ENCODE assay signal across 1 cellular context in the genomic region with DNA sequence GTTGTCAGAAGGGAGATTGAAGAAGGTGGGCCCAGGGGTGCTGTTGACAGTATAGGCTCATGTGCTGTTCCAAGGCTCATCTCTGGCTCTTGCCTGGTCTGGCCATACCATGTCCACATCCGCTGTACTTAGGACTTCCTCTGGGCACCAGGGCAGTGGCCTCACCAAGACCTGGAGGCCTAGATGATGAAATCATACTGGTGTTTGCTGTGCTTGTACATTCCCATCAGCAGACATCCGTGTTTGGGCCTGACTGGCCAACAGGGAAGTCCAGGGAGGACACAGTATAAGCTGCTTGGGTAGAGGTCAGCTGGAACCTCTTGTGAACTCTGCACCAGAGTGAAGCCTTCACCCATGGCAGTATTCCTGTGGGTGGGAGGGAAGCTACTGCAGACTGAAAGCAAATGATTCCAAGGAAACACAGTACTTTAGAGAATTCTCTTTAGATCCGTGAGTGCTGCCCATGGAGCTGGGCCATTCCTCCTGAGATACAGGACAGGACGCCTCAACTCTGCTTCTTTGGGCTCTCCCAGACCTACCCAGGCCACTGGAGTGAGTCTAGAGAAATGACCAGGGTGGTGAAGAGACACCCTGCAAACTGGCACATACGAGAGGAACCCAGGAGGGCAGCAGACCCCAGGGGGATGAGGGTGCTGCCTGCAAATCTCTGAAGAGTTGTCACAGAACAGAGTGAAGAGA.
A peak's percentile ranks its signal among the peaks of the same experiment; 100 is the strongest.
TF ChIP-seq lines count a peak whose summit lies in the region.

No MANE protein-coding gene starts in this region.

TF ChIP-seq in HepG2, 621 proteins besides CTCF, POLR2A, EP300 and RAD21 (continued from another document):
- TF ChIP-seq, protein P1, sequence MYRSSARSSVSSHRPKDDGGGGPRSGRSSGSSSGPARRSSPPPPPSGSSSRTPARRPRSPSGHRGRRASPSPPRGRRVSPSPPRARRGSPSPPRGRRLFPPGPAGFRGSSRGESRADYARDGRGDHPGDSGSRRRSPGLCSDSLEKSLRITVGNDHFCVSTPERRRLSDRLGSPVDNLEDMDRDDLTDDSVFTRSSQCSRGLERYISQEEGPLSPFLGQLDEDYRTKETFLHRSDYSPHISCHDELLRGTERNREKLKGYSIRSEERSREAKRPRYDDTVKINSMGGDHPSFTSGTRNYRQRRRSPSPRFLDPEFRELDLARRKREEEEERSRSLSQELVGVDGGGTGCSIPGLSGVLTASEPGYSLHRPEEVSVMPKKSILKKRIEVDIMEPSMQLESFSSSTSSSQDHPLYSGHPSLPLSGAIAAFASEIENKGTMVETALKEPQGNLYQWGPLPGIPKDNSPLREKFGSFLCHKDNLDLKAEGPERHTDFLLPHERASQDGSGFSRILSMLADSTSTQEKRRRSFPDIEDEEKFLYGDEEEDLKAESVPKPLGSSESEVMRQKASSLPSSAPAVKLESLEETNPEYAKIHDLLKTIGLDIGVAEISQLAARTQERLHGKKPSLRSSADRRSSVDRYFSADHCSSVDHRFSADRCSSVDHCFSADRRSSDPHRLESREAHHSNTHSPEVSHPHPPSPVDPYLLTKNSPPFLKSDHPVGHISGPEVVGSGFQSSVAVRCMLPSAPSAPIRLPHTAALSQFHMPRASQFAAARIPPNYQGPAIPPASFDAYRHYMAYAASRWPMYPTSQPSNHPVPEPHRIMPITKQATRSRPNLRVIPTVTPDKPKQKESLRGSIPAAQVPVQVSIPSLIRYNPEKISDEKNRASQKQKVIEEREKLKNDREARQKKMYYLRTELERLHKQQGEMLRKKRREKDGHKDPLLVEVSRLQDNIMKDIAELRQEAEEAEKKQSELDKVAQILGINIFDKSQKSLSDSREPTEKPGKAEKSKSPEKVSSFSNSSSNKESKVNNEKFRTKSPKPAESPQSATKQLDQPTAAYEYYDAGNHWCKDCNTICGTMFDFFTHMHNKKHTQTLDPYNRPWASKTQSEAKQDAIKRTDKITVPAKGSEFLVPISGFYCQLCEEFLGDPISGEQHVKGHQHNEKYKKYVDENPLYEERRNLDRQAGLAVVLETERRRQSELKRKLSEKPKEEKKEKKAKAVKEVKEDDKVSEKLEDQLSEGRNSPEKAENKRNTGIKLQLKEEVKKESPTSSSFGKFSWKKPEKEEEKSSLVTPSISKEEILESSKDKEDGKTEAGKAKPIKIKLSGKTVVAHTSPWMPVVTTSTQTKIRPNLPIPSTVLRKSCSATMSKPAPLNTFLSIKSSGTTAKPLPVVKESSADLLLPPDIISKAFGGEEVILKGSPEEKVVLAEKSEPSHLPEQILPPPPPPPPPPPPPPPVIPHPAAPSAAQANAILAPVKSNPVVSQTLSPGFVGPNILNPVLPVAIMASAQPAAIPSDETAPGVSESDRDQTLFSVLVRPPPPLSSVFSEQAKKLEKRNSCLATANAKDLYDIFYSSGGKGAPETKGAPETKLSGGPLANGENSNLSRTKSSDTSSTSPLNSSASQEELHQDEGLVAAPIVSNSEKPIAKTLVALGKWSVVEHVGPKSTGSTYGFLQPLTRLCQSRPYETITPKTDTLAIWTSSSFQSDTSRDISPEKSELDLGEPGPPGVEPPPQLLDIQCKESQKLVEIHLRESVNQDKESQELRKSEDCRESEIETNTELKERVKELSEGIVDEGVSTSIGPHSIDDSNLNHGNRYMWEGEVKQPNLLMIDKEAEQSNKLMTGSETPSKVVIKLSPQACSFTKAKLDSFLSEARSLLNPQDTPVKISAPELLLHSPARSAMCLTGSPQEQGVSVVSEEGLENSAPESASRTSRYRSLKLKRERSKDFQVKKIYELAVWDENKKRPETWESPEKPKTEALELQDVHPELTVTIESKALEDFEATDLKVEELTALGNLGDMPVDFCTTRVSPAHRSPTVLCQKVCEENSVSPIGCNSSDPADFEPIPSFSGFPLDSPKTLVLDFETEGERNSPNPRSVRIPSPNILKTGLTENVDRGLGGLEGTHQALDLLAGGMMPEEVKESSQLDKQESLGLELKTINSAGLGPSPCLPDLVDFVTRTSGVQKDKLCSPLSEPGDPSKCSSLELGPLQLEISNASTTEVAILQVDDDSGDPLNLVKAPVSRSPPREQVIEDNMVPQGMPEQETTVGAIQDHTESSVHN (CRISPR knock-in tag; IDR thresholded peaks at IDR 0.05) = peak; percentile 77; the same call in 1 of the 2 replicates
- TF ChIP-seq ZNF329 (CRISPR knock-in tag; IDR thresholded peaks at IDR 0.05; ENCODE audit: low read depth) = no peak
- TF ChIP-seq FOXK2 (IDR thresholded peaks at IDR 0.05) = peak; percentile 75; the same call in 1 of the 2 replicates
- TF ChIP-seq ARHGAP35 (CRISPR knock-in tag; IDR thresholded peaks at IDR 0.05; ENCODE audit: borderline replicate concordance) = 0 out of 2 replicates have a peak, but pooled peaks have one; percentile 1
- TF ChIP-seq ZNF501 (CRISPR knock-in tag; IDR thresholded peaks at IDR 0.05) = peak; percentile 69; the same call in 1 of the 2 replicates
- peak; percentile 49; the same call in 1 of the 2 replicates for TF ChIP-seq ZNF598 (CRISPR knock-in tag; IDR thresholded peaks at IDR 0.05; ENCODE audit: borderline replicate concordance)
- peak; percentile 72 for TF ChIP-seq THAP11 (CRISPR knock-in tag; IDR thresholded peaks at IDR 0.05)
- TF ChIP-seq ZFP36L2 (CRISPR knock-in tag; IDR thresholded peaks at IDR 0.05) = no peak
- no peak for TF ChIP-seq MBNL3 (CRISPR knock-in tag; conservative IDR thresholded peaks at IDR 0.05)
- peak; percentile 72; the same call in 1 of the 2 replicates for TF ChIP-seq ZKSCAN8 (CRISPR knock-in tag; IDR thresholded peaks at IDR 0.05; ENCODE audit: borderline replicate concordance)
- TF ChIP-seq ZNF724P (CRISPR knock-in tag; IDR thresholded peaks at IDR 0.05; ENCODE audit: borderline replicate concordance) = peak; percentile 85; the same call in 1 of the 2 replicates
